In the genomic region with DNA sequence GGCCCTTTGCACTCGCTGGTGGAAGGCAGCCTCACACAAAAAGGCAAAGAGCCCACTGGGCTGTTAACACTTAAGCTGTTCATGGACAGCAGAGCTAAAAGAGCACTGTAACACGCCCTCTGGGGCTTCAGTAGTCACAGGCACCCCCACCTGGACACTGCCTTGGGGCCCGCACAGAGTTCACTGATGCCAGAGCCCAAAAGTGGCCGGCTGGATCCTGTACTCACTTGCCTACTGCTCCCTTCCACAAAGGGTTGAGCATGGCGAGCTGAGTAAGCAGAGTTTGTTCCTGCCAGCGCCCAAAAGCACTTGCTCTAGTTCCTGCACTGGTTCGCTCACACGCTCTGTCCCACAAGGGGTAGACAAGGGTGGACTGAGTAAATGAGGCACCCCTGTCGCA, we compare ENCODE assay signal across 15 cellular contexts.
DNase-seq lines count a peak whose midpoint lies in the region.
"Had no signal": no experiment of that assay in that cellular context is flagged by ENCODE, and none has a peak within 500 bp of the region (broad histone marks: within the 10 kb centered on the region; RNA-seq: fewer than 3 reads in every experiment).

No MANE protein-coding gene starts in this region.

- DNase-seq in ELF-1 (ENCODE audit: low read depth, low spot score) (peak; percentile 17), amygdala (lab: John Stamatoyannopoulos, UW) (peak in 39 of 56 donors; percentile 6 to 77 (median 40)), head of caudate nucleus (peak in 40 of 42 donors; percentile 5 to 81 (median 40)), nucleus accumbens (lab: John Stamatoyannopoulos, UW) (peak in 40 of 56 donors; percentile 2 to 72 (median 30)), DMS 273 (lab: John Stamatoyannopoulos, UW; ENCODE audit: unreplicated experiment) (no peak), germinal center (ENCODE audit: low spot score) (no peak), NCI-H524 (lab: John Stamatoyannopoulos, UW) (no peak)
- DNase-seq: ACHN, H7, MM.1S, NCI-H1105, NCI-H187 treated with DMSO at 0.1 percent for 48 hours, NCI-H446, NCI-H748 treated with DMSO at 0.1 percent for 48 hours, PC-9 had no signal

- intact Hi-C loops in head of caudate nucleus (cut with DNase I) = no loop called here

Comparison
In these comparisons a context has a peak if more than half of its experiments do, and no peak if none do; other contexts are left out.
1. DNase-seq: peak in ELF-1 (single experiment), amygdala (39 of 56), head of caudate nucleus (40 of 42) and nucleus accumbens (40 of 56); none in DMS 273 (single experiment), germinal center (single experiment) and NCI-H524 (0 of 2).